In genomic region chr14:50668852-50669194, GRCh38 we compare ENCODE assay signal across 7 cellular contexts. TPM values are rescaled to one million over a fixed set of nuclear protein-coding genes. Genes with fewer than 3 reads are reported as not detected.
DNase-seq lines count a peak whose midpoint lies in the region; ATAC-seq, FAIRE-seq and TF ChIP-seq lines count a peak whose summit lies in the region.

No MANE protein-coding gene starts in this region.

- H3K9me3 ChIP-seq in HUES6 (ENCODE audit: control insufficient read depth, insufficient read depth, low read depth, low read length) (no peaks in the 10 kb centered on the region), mesenchymal stem cell (ENCODE audit: control insufficient read depth, low read length) (no peaks in the 10 kb centered on the region), upper lobe of left lung (no peaks in the 10 kb centered on the region)

- FAIRE-seq in bronchial epithelial cell (lab: Jason Lieb, UNC): no peak
- FAIRE-seq in RCC 7860 (lab: Jason Lieb, UNC): no peak

- TF ChIP-seq EP300 in upper lobe of left lung (IDR thresholded peaks at IDR 0.05): no peak

- H2BK15ac ChIP-seq in mesenchymal stem cell (ENCODE audit: low read depth, poor library complexity, severe bottlenecking): no peak overlapping the region

- H3K9ac ChIP-seq in HUES6 (ENCODE audit: low read length) (peak overlapping the region; percentile 90), mesenchymal stem cell (ENCODE audit: low read length) (peak overlapping the region; percentile 96)

- H3K27me3 ChIP-seq in HUES6 (ENCODE audit: control insufficient read depth, insufficient read depth, low read length): no peaks in the 10 kb centered on the region
- H3K27me3 ChIP-seq in bronchial epithelial cell (ENCODE audit: control insufficient read depth, insufficient read depth, low read length): no peaks in the 10 kb centered on the region
- no peaks in the 10 kb centered on the region for H3K27me3 ChIP-seq in mesenchymal stem cell (ENCODE audit: control insufficient read depth in 1 of 2, insufficient read depth in 1 of 2, low read length in 2 of 2)
- no peaks in the 10 kb centered on the region for H3K27me3 ChIP-seq in upper lobe of left lung

- no peak for ATAC-seq in upper lobe of left lung (ENCODE audit: low FRiP score in 2 of 2)

- no peak overlapping the region for H3K23ac ChIP-seq in mesenchymal stem cell (ENCODE audit: low read length in 2 of 2)

- DNase-seq in bronchial epithelial cell (ENCODE audit: low read depth) (no peak), mesenchymal stem cell (no peak), upper lobe of left lung (no peak), C1 segment of cervical spinal cord (lab: John Stamatoyannopoulos, UW) (no peak), RCC 7860 (ENCODE audit: low spot score) (no peak)
- no peak for DNase-seq in activated naive CD8-positive, alpha-beta T cell treated with anti-CD3 and anti-CD28 coated beads for 36 hours

- H3K4me1 Mint-ChIP-seq in activated naive CD8-positive, alpha-beta T cell treated with anti-CD3 and anti-CD28 coated beads for 36 hours: peaks cover 13% of the 10 kb centered on the region

- H2BK12ac ChIP-seq in mesenchymal stem cell (ENCODE audit: low read length in 2 of 2): no peak overlapping the region

- H3K36me3 ChIP-seq in HUES6 (ENCODE audit: control insufficient read depth, insufficient read depth, low read length): peaks cover 10% of the 10 kb centered on the region
- no peaks in the 10 kb centered on the region for H3K36me3 ChIP-seq in bronchial epithelial cell (ENCODE audit: control insufficient read depth, insufficient read depth, low read length)
- H3K36me3 ChIP-seq in mesenchymal stem cell (ENCODE audit: control insufficient read depth in 1 of 2, insufficient read depth in 2 of 2, low read depth in 1 of 2, low read length in 2 of 2): peaks cover 0 to 8% of the 10 kb centered on the region in 2 experiments
- peaks cover 0 to 5% (median 1%) of the 10 kb centered on the region in 4 donors for H3K36me3 ChIP-seq in upper lobe of left lung

- no peaks in the 10 kb centered on the region for H3K79me1 ChIP-seq in mesenchymal stem cell (replicated peaks; ENCODE audit: low read length, poor library complexity, severe bottlenecking)

- H3K36me3 Mint-ChIP-seq in activated naive CD8-positive, alpha-beta T cell treated with anti-CD3 and anti-CD28 coated beads for 36 hours: peaks cover 6% of the 10 kb centered on the region

- peak overlapping the region; percentile 65 for H3K4me3 ChIP-seq in HUES6 (ENCODE audit: low read depth, low read length)
- peak overlapping the region; percentile 71 for H3K4me3 ChIP-seq in bronchial epithelial cell (ENCODE audit: low read depth, low read length)
- H3K4me3 ChIP-seq in mesenchymal stem cell (ENCODE audit: insufficient read depth in 1 of 2, low read depth in 1 of 2, low read length in 2 of 2): peak overlapping the region in 1 of 2 experiments; percentile 85
- peak overlapping the region in 3 of 4 donors; percentile 88 to 89 (median 89) for H3K4me3 ChIP-seq in upper lobe of left lung

- no CpG with 5 or more reads among the region's 6 CpGs for WGBS in mesenchymal stem cell
- 4 to 11% methylated on average over 6 of the region's 6 CpGs for WGBS in upper lobe of left lung, 2 donors

- H3K4me2 ChIP-seq in mesenchymal stem cell (ENCODE audit: low read length, poor library complexity, severe bottlenecking): peak overlapping the region; percentile 35

- H3K27ac Mint-ChIP-seq in activated naive CD8-positive, alpha-beta T cell treated with anti-CD3 and anti-CD28 coated beads for 36 hours: no peak overlapping the region

- no peak overlapping the region for H2BK120ac ChIP-seq in mesenchymal stem cell (ENCODE audit: low read depth, low read length)

- no peaks in the 10 kb centered on the region for H3K9me3 Mint-ChIP-seq in activated naive CD8-positive, alpha-beta T cell treated with anti-CD3 and anti-CD28 coated beads for 36 hours

- no peak for TF ChIP-seq POLR2A in upper lobe of left lung (IDR thresholded peaks at IDR 0.05)

- H4K8ac ChIP-seq in mesenchymal stem cell (ENCODE audit: low read length): no peak overlapping the region

- peak overlapping the region; percentile 89; the same call in 1 of the 2 replicates for H3K27ac ChIP-seq in HUES6 (ENCODE audit: low read depth, low read length)
- H3K27ac ChIP-seq in mesenchymal stem cell (ENCODE audit: low read length, poor library complexity, severe bottlenecking): peak overlapping the region; percentile 90
- H3K27ac ChIP-seq in upper lobe of left lung: peak overlapping the region; percentile 93 to 99 (median 96)

- TF ChIP-seq CTCF in bronchial epithelial cell (IDR thresholded peaks at IDR 0.05; ENCODE audit: insufficient read depth, low read length, severe bottlenecking) (no peak), upper lobe of left lung (IDR thresholded peaks at IDR 0.05) (no peak)

- no peak overlapping the region for H2BK5ac ChIP-seq in mesenchymal stem cell (ENCODE audit: low read depth, low read length, poor library complexity, severe bottlenecking)

- no peak overlapping the region for H3K18ac ChIP-seq in mesenchymal stem cell (ENCODE audit: low read depth in 1 of 2, low read length in 2 of 2)

- H4K91ac ChIP-seq in mesenchymal stem cell (ENCODE audit: low read length): no peak overlapping the region

- H3K4me3 Mint-ChIP-seq in activated naive CD8-positive, alpha-beta T cell treated with anti-CD3 and anti-CD28 coated beads for 36 hours: no peak overlapping the region

- peaks cover 20% of the 10 kb centered on the region for H3K4me1 ChIP-seq in HUES6 (ENCODE audit: control insufficient read depth, insufficient read depth, low read length)
- H3K4me1 ChIP-seq in mesenchymal stem cell (ENCODE audit: control insufficient read depth, insufficient read depth, low read depth, low read length): peaks cover 6% of the 10 kb centered on the region
- peaks cover 12 to 26% (median 13%) of the 10 kb centered on the region in 4 donors for H3K4me1 ChIP-seq in upper lobe of left lung

- H3K4ac ChIP-seq in mesenchymal stem cell (ENCODE audit: low read depth in 1 of 2, low read length in 2 of 2): no peak overlapping the region

- H2AK5ac ChIP-seq in mesenchymal stem cell (ENCODE audit: low read length, severe bottlenecking): no peak overlapping the region

- H3K14ac ChIP-seq in mesenchymal stem cell (ENCODE audit: low read length in 2 of 2): no peak overlapping the region

- H2AFZ ChIP-seq in mesenchymal stem cell (ENCODE audit: low read depth, low read length): no peak overlapping the region

- no peaks in the 10 kb centered on the region for H3K27me3 Mint-ChIP-seq in activated naive CD8-positive, alpha-beta T cell treated with anti-CD3 and anti-CD28 coated beads for 36 hours

RNA-seq across cellular contexts. Expression of gene SAV1, which starts 0.7 kb away (rescaled TPM):
- total RNA-seq in bronchial epithelial cell (26.9 and 28.7 TPM in 2 replicates), upper lobe of left lung (10 to 100 TPM; 29.3 to 63.9 (median 34.3) TPM)
- 22.8 TPM for polyA plus RNA-seq in mesenchymal stem cell (2013, experiment 1 of 2)
- polyA plus RNA-seq in mesenchymal stem cell (2013, experiment 2 of 2): 23.0 TPM
- 10 to 100 TPM; 14.4 to 15.2 TPM for total RNA-seq in activated naive CD8-positive, alpha-beta T cell treated with anti-CD3 and anti-CD28 coated beads for 36 hours
